Comparison of ENCODE assay signal across 10 cellular contexts in the genomic region with DNA sequence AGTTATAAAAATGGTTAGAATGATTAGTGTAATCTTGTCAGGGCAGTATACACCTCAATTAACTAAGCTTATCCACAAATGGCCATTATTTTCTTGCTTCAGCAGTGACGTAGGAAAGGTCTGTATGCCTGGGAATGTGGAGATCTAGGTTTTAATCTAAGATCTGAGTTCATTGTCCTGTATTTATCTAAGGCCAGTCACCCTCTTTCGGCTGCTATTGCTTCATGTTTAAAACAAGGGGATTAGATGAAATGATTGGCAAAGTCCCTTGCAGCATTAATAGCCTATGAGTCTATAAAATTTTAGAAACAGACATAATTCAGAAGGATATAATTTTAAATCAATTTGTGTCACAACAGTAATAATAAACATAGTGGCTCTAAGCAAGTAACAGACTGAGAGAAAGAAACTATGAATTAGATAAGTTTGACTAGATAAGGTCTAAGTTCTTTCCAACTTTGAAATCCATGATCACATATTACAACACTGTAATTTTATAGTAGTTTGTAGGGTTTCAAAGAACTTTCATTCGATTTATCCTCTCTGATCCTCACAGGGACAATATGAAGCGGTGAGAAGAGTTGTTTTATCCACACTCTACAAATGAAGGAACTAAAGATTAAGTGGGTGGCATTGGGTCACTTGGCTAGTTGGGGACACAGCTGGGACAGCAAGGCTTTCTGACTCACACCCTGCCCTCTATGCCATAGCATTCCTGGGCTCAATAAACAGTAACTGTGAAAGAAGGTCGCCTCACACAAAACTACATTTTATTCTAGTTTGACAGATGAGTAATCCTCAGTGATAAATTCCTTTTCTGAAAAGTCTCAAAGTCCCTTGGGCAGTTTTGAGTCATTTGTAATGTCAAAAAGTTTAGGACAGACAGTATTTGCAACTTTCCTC.
DNase-seq lines count a peak whose midpoint lies in the region; ATAC-seq and TF ChIP-seq lines count a peak whose summit lies in the region.
"Had no signal": no experiment of that assay in that cellular context is flagged by ENCODE, and none has a peak within 500 bp of the region (broad histone marks: within the 10 kb centered on the region; RNA-seq: fewer than 3 reads in every experiment).

No MANE protein-coding gene starts in this region.

- DNase-seq in activated T-cell treated with anti-CD3 and anti-CD28 coated beads, Interleukin-2, amount 50 U/mL, for 4 hours, result no peak
- DNase-seq in activated T-cell treated with anti-CD3 and anti-CD28 coated beads for 4 hours, result no peak
- peak; percentile 59 to 81 for DNase-seq in SJSA1 (ENCODE audit: low read depth in 1 of 2, low spot score in 2 of 2)
- DNase-seq in fibroblast of peridontal ligament (ENCODE audit: extremely low read depth), result peak; percentile 12
- no peak for DNase-seq in coronary artery (ENCODE audit: low spot score)
- no peak for DNase-seq in NCI-H524 (lab: John Stamatoyannopoulos, UW)
- DNase-seq: posterior cingulate gyrus had no signal

- H3K9me3 ChIP-seq in SJSA1 (replicated peaks), result no peaks in the 10 kb centered on the region
- no peaks in the 10 kb centered on the region for H3K9me3 ChIP-seq in skeletal muscle satellite cell (replicated peaks; ENCODE audit: low read length)

- no peaks in the 10 kb centered on the region for H3K36me3 ChIP-seq in SJSA1
- H3K36me3 ChIP-seq in skeletal muscle satellite cell (ENCODE audit: insufficient read depth, low read length), result no peaks in the 10 kb centered on the region
- H3K36me3 ChIP-seq: cardiac muscle cell had no signal

- H3K9ac ChIP-seq in skeletal muscle satellite cell (ENCODE audit: low read depth, low read length), result peak overlapping the region; percentile 19

- no peaks in the 10 kb centered on the region for H3K27me3 Mint-ChIP-seq in activated T-cell treated with anti-CD3 and anti-CD28 coated beads, Interleukin-2, amount 50 U/mL, for 4 hours (ENCODE audit: low read depth)

- H3K4me1 Mint-ChIP-seq in activated T-cell treated with anti-CD3 and anti-CD28 coated beads, Interleukin-2, amount 50 U/mL, for 4 hours (ENCODE audit: low read depth), result peaks cover 12% of the 10 kb centered on the region

- H3K4me1 ChIP-seq in SJSA1 (replicated peaks) (peaks cover 50% of the 10 kb centered on the region), skeletal muscle satellite cell (ENCODE audit: control insufficient read depth, insufficient read depth, low read length) (peaks cover 14% of the 10 kb centered on the region)

- H3K27ac ChIP-seq in SJSA1 (peak overlapping the region; percentile 76), coronary artery (no peak overlapping the region)
- H3K27ac ChIP-seq: cardiac muscle cell had no signal

- H3K4me2 ChIP-seq in skeletal muscle satellite cell (ENCODE audit: low read length), result peak overlapping the region; percentile 52

- H3K27me3 ChIP-seq in SJSA1 (replicated peaks) (no peaks in the 10 kb centered on the region), skeletal muscle satellite cell (ENCODE audit: control insufficient read depth, insufficient read depth, low read length) (no peaks in the 10 kb centered on the region)
- H3K27me3 ChIP-seq: cardiac muscle cell had no signal

- no peaks in the 10 kb centered on the region for H3K36me3 Mint-ChIP-seq in activated T-cell treated with anti-CD3 and anti-CD28 coated beads, Interleukin-2, amount 50 U/mL, for 4 hours (ENCODE audit: insufficient read depth)

- no peak for TF ChIP-seq CTCF in coronary artery (IDR thresholded peaks at IDR 0.05)

- H3K9me3 Mint-ChIP-seq in activated T-cell treated with anti-CD3 and anti-CD28 coated beads, Interleukin-2, amount 50 U/mL, for 4 hours, result no peaks in the 10 kb centered on the region

- peak; percentile 43 to 59 for ATAC-seq in activated T-cell treated with anti-CD3 and anti-CD28 coated beads, Interleukin-2, amount 50 U/mL, for 4 hours
- ATAC-seq in HG02970 (IDR thresholded peaks at IDR 0.05; ENCODE audit: low FRiP score, unreplicated experiment), result no peak

- no peak overlapping the region for H3K4me3 Mint-ChIP-seq in activated T-cell treated with anti-CD3 and anti-CD28 coated beads, Interleukin-2, amount 50 U/mL, for 4 hours

- no peak overlapping the region for H3K4me3 ChIP-seq in SJSA1
- no peak overlapping the region for H3K4me3 ChIP-seq in skeletal muscle satellite cell (ENCODE audit: low read length)
- H3K4me3 ChIP-seq in coronary artery, result no peak overlapping the region
- H3K4me3 ChIP-seq: cardiac muscle cell had no signal

Comparison
In these comparisons a context has a peak if more than half of its experiments do, and no peak if none do; other contexts are left out.
1. DNase-seq: peak in SJSA1 (2 of 2) and fibroblast of peridontal ligament (single experiment); none in activated T-cell treated with anti-CD3 and anti-CD28 coated beads, Interleukin-2, amount 50 U/mL, for 4 hours (single experiment), activated T-cell treated with anti-CD3 and anti-CD28 coated beads for 4 hours (single experiment), coronary artery (single experiment) and NCI-H524 (0 of 2).